Comparison of ENCODE assay signal across 2 cellular contexts in genomic region chr10:72943498-72944234, GRCh38.
A peak's percentile ranks its signal among the peaks of the same experiment; 100 is the strongest.
TF ChIP-seq lines count a peak whose summit lies in the region.

No MANE protein-coding gene starts in this region.

TF ChIP-seq in HEK293, 187 proteins besides CTCF, POLR2A, EP300 and RAD21 (continued from another document):
- TF ChIP-seq ZNF280C (tag by site-specific recombination; IDR thresholded peaks at IDR 0.05) (no peak), KLF16 (tag by site-specific recombination; IDR thresholded peaks at IDR 0.05) (no peak), YY1 (tag by site-specific recombination; IDR thresholded peaks at IDR 0.05) (no peak)
TF ChIP-seq in HEK293: peak in this region for 2.

TF ChIP-seq in K562, 482 proteins besides CTCF, POLR2A, EP300 and RAD21 (continued from another document):
- TF ChIP-seq ZNF395 (CRISPR knock-in tag; IDR thresholded peaks at IDR 0.05): no peak
- no peak for TF ChIP-seq E2F6 (IDR thresholded peaks at IDR 0.05; ENCODE audit: borderline replicate concordance in 1 of 2, extremely low read depth in 1 of 2, insufficient read depth in 1 of 2, insufficient read length in 1 of 2, low read depth in 1 of 2, low read length in 1 of 2, poor library complexity in 1 of 2, severe bottlenecking in 1 of 2)
- no peak for TF ChIP-seq PCBP2 (IDR thresholded peaks at IDR 0.05; ENCODE audit: low read depth, low read length, poor library complexity, severe bottlenecking)
- no peak for TF ChIP-seq ILF3 (IDR thresholded peaks at IDR 0.05; ENCODE audit: borderline replicate concordance)
- 0 out of 2 replicates have a peak, but pooled peaks have one; percentile 27 for TF ChIP-seq SMARCE1 (IDR thresholded peaks at IDR 0.05)
- 0 out of 2 replicates have a peak, but pooled peaks have one; percentile 40 for TF ChIP-seq ZEB2 (IDR thresholded peaks at IDR 0.05)
- TF ChIP-seq THRA (IDR thresholded peaks at IDR 0.05): 0 out of 2 replicates have a peak, but pooled peaks have one; percentile 34
- no peak for TF ChIP-seq PKNOX1 (IDR thresholded peaks at IDR 0.05)
- peak; percentile 63; the same call in 1 of the 2 replicates for TF ChIP-seq LARP7 (IDR thresholded peaks at IDR 0.05)
TF ChIP-seq in K562: peak in this region for 8.
